In the genomic region with DNA sequence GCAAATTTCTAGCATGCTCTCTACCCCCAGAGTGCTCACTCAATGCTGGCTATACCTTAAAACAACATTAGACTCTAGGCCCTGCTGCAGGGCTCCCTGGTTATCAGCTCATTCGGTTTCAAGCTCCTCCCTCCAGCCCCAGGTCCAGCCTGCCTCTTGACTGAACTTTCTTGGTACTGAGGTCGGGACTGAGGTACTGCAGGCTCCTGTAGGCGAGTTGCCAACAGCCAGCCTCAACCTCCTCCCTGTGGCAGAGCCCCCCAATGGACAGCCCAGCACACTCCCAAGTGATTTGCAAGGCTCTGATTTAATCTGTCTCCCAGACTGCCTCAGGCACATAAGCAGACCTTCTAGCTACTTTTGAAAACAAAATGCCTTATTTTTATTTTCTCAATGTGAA, we compare ENCODE assay signal across 19 cellular contexts.
A peak's percentile ranks its signal among the peaks of the same experiment; 100 is the strongest.
DNase-seq lines count a peak whose midpoint lies in the region; ATAC-seq and TF ChIP-seq lines count a peak whose summit lies in the region.
"Had no signal": no experiment of that assay in that cellular context is flagged by ENCODE, and none has a peak within 500 bp of the region (broad histone marks: within the 10 kb centered on the region; RNA-seq: fewer than 3 reads in every experiment).

No MANE protein-coding gene starts in this region.

- no peaks in the 10 kb centered on the region for H3K4me1 Mint-ChIP-seq in WTC11
- H3K4me1 Mint-ChIP-seq: B cell; CD8-positive, alpha-beta memory T cell had no signal

- no peaks in the 10 kb centered on the region for H3K27me3 ChIP-seq in BE2C
- no peaks in the 10 kb centered on the region for H3K27me3 ChIP-seq in neuronal stem cell (ENCODE audit: control insufficient read depth in 3 of 3, insufficient read depth in 3 of 3, low read depth in 1 of 3, low read length in 3 of 3)
- no peaks in the 10 kb centered on the region for H3K27me3 ChIP-seq in ascending aorta
- H3K27me3 ChIP-seq: BLaER1 treated with 17β-estradiol and CSF1 and Interleukin-3, amounts not matched to agents 10 nM and 100 nM had no signal

- H3K4me3 ChIP-seq in BE2C (ENCODE audit: low read depth, low read length) (no peak overlapping the region), neuronal stem cell (ENCODE audit: low read length in 2 of 2) (no peak overlapping the region), ascending aorta (no peak overlapping the region)
- H3K4me3 ChIP-seq: BLaER1 treated with 17β-estradiol and CSF1 and Interleukin-3, amounts not matched to agents 10 nM and 100 nM had no signal

- no peaks in the 10 kb centered on the region for H3K27me3 Mint-ChIP-seq in WTC11 (ENCODE audit: low read depth)

- CTCF ChIA-PET in WTC11 (lab: Charles Lee) = no interaction called here

- H2BK120ac ChIP-seq in neuronal stem cell (ENCODE audit: low read depth, low read length) = no peak overlapping the region

- TF ChIP-seq CTCF in BE2C (IDR thresholded peaks at IDR 0.05; ENCODE audit: low read depth, low read length) = no peak
- TF ChIP-seq CTCF in WTC11 (IDR thresholded peaks at IDR 0.05) = no peak
- no peak for TF ChIP-seq CTCF in ascending aorta (IDR thresholded peaks at IDR 0.05)

- H3K18ac ChIP-seq in neuronal stem cell (ENCODE audit: low read length) = peak overlapping the region; percentile 44

- no peaks in the 10 kb centered on the region for H3K36me3 Mint-ChIP-seq in WTC11
- H3K36me3 Mint-ChIP-seq: CD14-positive monocyte; CD8-positive, alpha-beta memory T cell had no signal

- POLR2A ChIA-PET in WTC11 (lab: Charles Lee) = no interaction called here

- H4K8ac ChIP-seq in neuronal stem cell (ENCODE audit: low read depth, low read length) = no peak overlapping the region

- H2AFZ ChIP-seq in neuronal stem cell (ENCODE audit: low read length) = no peak overlapping the region

- H3K9me3 Mint-ChIP-seq in WTC11 = peaks cover 4% of the 10 kb centered on the region
- H3K9me3 Mint-ChIP-seq: CD4-positive, alpha-beta T cell; CD8-positive, alpha-beta memory T cell had no signal

- H3K9me3 ChIP-seq in BE2C (no peaks in the 10 kb centered on the region), neuronal stem cell (replicated peaks in 1 of 2; ENCODE audit: control insufficient read depth in 2 of 2, insufficient read depth in 1 of 2, low read depth in 1 of 2, low read length in 2 of 2) (no peaks in the 10 kb centered on the region), ascending aorta (no peaks in the 10 kb centered on the region)
- H3K9me3 ChIP-seq: BLaER1 treated with 17β-estradiol and CSF1 and Interleukin-3, amounts not matched to agents 10 nM and 100 nM had no signal

- H3K79me1 ChIP-seq in neuronal stem cell (ENCODE audit: low read depth, low read length) = no peaks in the 10 kb centered on the region

- H3K4ac ChIP-seq in neuronal stem cell (ENCODE audit: low read length) = no peak overlapping the region

- DNase-seq in BE2C (peak; percentile 28), WTC11 (ENCODE audit: low spot score) (no peak), iPS-NIHi11 (ENCODE audit: low spot score) (peak; percentile 23), neuronal stem cell (ENCODE audit: low spot score) (no peak), ascending aorta (ENCODE audit: low spot score in 2 of 2) (no peak), NCI-H1436 treated with DMSO at 0.1 percent for 48 hours (lab: John Stamatoyannopoulos, UW) (no peak)
- no peak for DNase-seq in activated naive CD4-positive, alpha-beta T cell treated with Interleukin-2 at 50 U/mL for 16 hours
- DNase-seq: CD4-positive, alpha-beta T cell; CD8-positive, alpha-beta memory T cell; DMS 273 treated with DMSO at 0.1 percent for 48 hours; DMS79; EL; GF-D8; H7; HCEC 1CT had no signal

- no peak overlapping the region for H3K27ac Mint-ChIP-seq in WTC11
- H3K27ac Mint-ChIP-seq: B cell; CD14-positive monocyte; CD4-positive, alpha-beta T cell had no signal

- H3K4me3 Mint-ChIP-seq in WTC11 = no peak overlapping the region
- H3K4me3 Mint-ChIP-seq: B cell; CD14-positive monocyte; CD4-positive, alpha-beta T cell; CD8-positive, alpha-beta memory T cell had no signal

- no peaks in the 10 kb centered on the region; the same call in 1 of the 2 replicates for H3K4me1 ChIP-seq in BE2C
- no peaks in the 10 kb centered on the region for H3K4me1 ChIP-seq in neuronal stem cell (ENCODE audit: control insufficient read depth in 2 of 2, insufficient read depth in 1 of 2, low read depth in 1 of 2, low read length in 2 of 2)
- no peaks in the 10 kb centered on the region for H3K4me1 ChIP-seq in ascending aorta

- no peak overlapping the region for H2BK15ac ChIP-seq in neuronal stem cell (ENCODE audit: low read length)

- H4K91ac ChIP-seq in neuronal stem cell (ENCODE audit: low read depth, low read length, poor library complexity) = no peak overlapping the region

- ATAC-seq in WTC11 = peak; percentile 80

- no peak overlapping the region for H2AK5ac ChIP-seq in neuronal stem cell (ENCODE audit: low read depth, low read length)

- H3K27ac ChIP-seq in neuronal stem cell (replicated peaks; ENCODE audit: low read length) (no peak overlapping the region), ascending aorta (no peak overlapping the region)
- H3K27ac ChIP-seq: 22Rv1; BLaER1 treated with 17β-estradiol and CSF1 and Interleukin-3, amounts not matched to agents 10 nM and 100 nM had no signal

- H3K14ac ChIP-seq in neuronal stem cell (ENCODE audit: low read length) = no peak overlapping the region

- no peak overlapping the region for H3K23ac ChIP-seq in neuronal stem cell (ENCODE audit: low read depth, low read length, poor library complexity)

- no peak overlapping the region for H3K4me2 ChIP-seq in neuronal stem cell (ENCODE audit: insufficient read depth, low read length, poor library complexity, severe bottlenecking)
- H3K4me2 ChIP-seq: BLaER1 treated with 17β-estradiol and CSF1 and Interleukin-3, amounts not matched to agents 10 nM and 100 nM had no signal

- no peak overlapping the region for H2BK12ac ChIP-seq in neuronal stem cell (ENCODE audit: low read length)

- H2BK5ac ChIP-seq in neuronal stem cell (ENCODE audit: low read length) = no peak overlapping the region

- H3K36me3 ChIP-seq in BE2C (no peaks in the 10 kb centered on the region), neuronal stem cell (replicated peaks in 1 of 2; ENCODE audit: control insufficient read depth in 2 of 2, insufficient read depth in 2 of 2, low read length in 2 of 2) (no peaks in the 10 kb centered on the region), ascending aorta (no peaks in the 10 kb centered on the region)
- H3K36me3 ChIP-seq: BLaER1 treated with 17β-estradiol and CSF1 and Interleukin-3, amounts not matched to agents 10 nM and 100 nM had no signal

- no peak overlapping the region for H3K9ac ChIP-seq in neuronal stem cell (ENCODE audit: low read depth, low read length, poor library complexity)
- H3K9ac ChIP-seq: BLaER1 treated with 17β-estradiol and CSF1 and Interleukin-3, amounts not matched to agents 10 nM and 100 nM had no signal

- WGBS in neuronal stem cell (ENCODE audit: extremely low coverage in 2 of 2, insufficient read length in 2 of 2, insufficient replicate concordance in 1 of 2), 2 donors = no CpG with 5 or more reads among the region's 3 CpGs

- intact Hi-C loops in ascending aorta (cut with DNase I) = no loop called here

TF ChIP-seq in WTC11, 78 proteins besides CTCF, POLR2A, EP300 and RAD21:
- no peak for TF ChIP-seq ZNF138 (CRISPR knock-in tag; conservative IDR thresholded peaks at IDR 0.05)
- TF ChIP-seq, protein P1, sequence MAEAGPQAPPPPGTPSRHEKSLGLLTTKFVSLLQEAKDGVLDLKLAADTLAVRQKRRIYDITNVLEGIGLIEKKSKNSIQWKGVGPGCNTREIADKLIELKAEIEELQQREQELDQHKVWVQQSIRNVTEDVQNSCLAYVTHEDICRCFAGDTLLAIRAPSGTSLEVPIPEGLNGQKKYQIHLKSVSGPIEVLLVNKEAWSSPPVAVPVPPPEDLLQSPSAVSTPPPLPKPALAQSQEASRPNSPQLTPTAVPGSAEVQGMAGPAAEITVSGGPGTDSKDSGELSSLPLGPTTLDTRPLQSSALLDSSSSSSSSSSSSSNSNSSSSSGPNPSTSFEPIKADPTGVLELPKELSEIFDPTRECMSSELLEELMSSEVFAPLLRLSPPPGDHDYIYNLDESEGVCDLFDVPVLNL (CRISPR knock-in tag; IDR thresholded peaks at IDR 0.05; ENCODE audit: borderline replicate concordance, low read depth) = no peak

Comparison
In these comparisons a context has a peak if more than half of its experiments do, and no peak if none do; other contexts are left out.
1. DNase-seq: peak in BE2C (single experiment) and iPS-NIHi11 (single experiment); none in WTC11 (single experiment), neuronal stem cell (single experiment), ascending aorta (0 of 2), NCI-H1436 treated with DMSO at 0.1 percent for 48 hours (single experiment) and activated naive CD4-positive, alpha-beta T cell treated with Interleukin-2 at 50 U/mL for 16 hours (single experiment).